Comparison of ENCODE assay signal across 1 cellular context in genomic region chr12:122842505-122843405, GRCh38.
TF ChIP-seq lines count a peak whose summit lies in the region.

No MANE protein-coding gene starts in this region.

TF ChIP-seq in H1, 55 proteins besides CTCF, POLR2A, EP300 and RAD21:
- TF ChIP-seq GABPA (IDR thresholded peaks at IDR 0.05; ENCODE audit: borderline replicate concordance, insufficient read depth, low read length) (no peak), CTBP2 (IDR thresholded peaks at IDR 0.05; ENCODE audit: borderline replicate concordance, insufficient read depth, insufficient read length, low read length) (no peak), NANOG (IDR thresholded peaks at IDR 0.05; ENCODE audit: insufficient read depth, low read depth, low read length, poor library complexity, severe bottlenecking) (no peak), BRCA1 (IDR thresholded peaks at IDR 0.05; ENCODE audit: low read depth, low read length) (no peak), CREB1 (IDR thresholded peaks at IDR 0.05) (no peak), CHD2 (IDR thresholded peaks at IDR 0.05; ENCODE audit: low read length) (no peak), SIN3A (conservative IDR thresholded peaks at IDR 0.05 in 1 of 2, IDR thresholded peaks at IDR 0.05 in 1 of 2; ENCODE audit: low read depth in 1 of 2, low read length in 2 of 2) (no peak), YY1 (IDR thresholded peaks at IDR 0.05; ENCODE audit: low read depth, low read length) (no peak), MAFK (IDR thresholded peaks at IDR 0.05; ENCODE audit: low read depth, low read length) (no peak), ASH2L (IDR thresholded peaks at IDR 0.05; ENCODE audit: low read length) (no peak), JUN (IDR thresholded peaks at IDR 0.05; ENCODE audit: low read depth, low read length) (no peak), NRF1 (IDR thresholded peaks at IDR 0.05; ENCODE audit: low read depth, low read length) (no peak), SIRT6 (IDR thresholded peaks at IDR 0.05; ENCODE audit: low read length) (no peak), KDM5A (IDR thresholded peaks at IDR 0.05; ENCODE audit: low read length) (no peak), GTF2F1 (IDR thresholded peaks at IDR 0.05; ENCODE audit: borderline replicate concordance, low read depth, low read length) (no peak), ATF3 (IDR thresholded peaks at IDR 0.05; ENCODE audit: insufficient read depth, low read depth, low read length) (no peak), TCF12 (IDR thresholded peaks at IDR 0.05; ENCODE audit: low read depth, low read length) (no peak), BACH1 (IDR thresholded peaks at IDR 0.05; ENCODE audit: low read length) (no peak)
TF ChIP-seq in H1: peak in this region for 0.
